Comparison of ENCODE assay signal across 10 cellular contexts in genomic region chr6:16729183-16729696, GRCh38. TPM values are rescaled to one million over a fixed set of nuclear protein-coding genes. Genes with fewer than 3 reads are reported as not detected.
DNase-seq lines count a peak whose midpoint lies in the region; ATAC-seq and TF ChIP-seq lines count a peak whose summit lies in the region.
"Had no signal": no experiment of that assay in that cellular context is flagged by ENCODE, and none has a peak within 500 bp of the region (broad histone marks: within the 10 kb centered on the region; RNA-seq: fewer than 3 reads in every experiment).

No MANE protein-coding gene starts in this region.

- peaks cover 45% of the 10 kb centered on the region for H3K36me3 Mint-ChIP-seq in activated naive CD8-positive, alpha-beta T cell treated with anti-CD3 and anti-CD28 coated beads for 36 hours
- H3K36me3 Mint-ChIP-seq in mesothelial cell of epicardium, result peaks cover 3% of the 10 kb centered on the region

- no peaks in the 10 kb centered on the region for H3K9me3 Mint-ChIP-seq in activated naive CD8-positive, alpha-beta T cell treated with anti-CD3 and anti-CD28 coated beads for 36 hours
- H3K9me3 Mint-ChIP-seq in mesothelial cell of epicardium, result no peaks in the 10 kb centered on the region

- in situ Hi-C loops in Caki2 (cut with HindIII; ENCODE audit: low pct_unique_long_range_greater_than_20kb, low sequenced_read_pairs), result no loop called here

- H3K4me1 ChIP-seq in SJCRH30, result peaks cover 13% of the 10 kb centered on the region

- H3K4me1 Mint-ChIP-seq in activated naive CD8-positive, alpha-beta T cell treated with anti-CD3 and anti-CD28 coated beads for 36 hours, result peaks cover 72% of the 10 kb centered on the region
- H3K4me1 Mint-ChIP-seq in mesothelial cell of epicardium, result peaks cover 55% of the 10 kb centered on the region

- no peaks in the 10 kb centered on the region for H3K9me3 ChIP-seq in SJCRH30 (replicated peaks)

- H3K27ac Mint-ChIP-seq in activated naive CD8-positive, alpha-beta T cell treated with anti-CD3 and anti-CD28 coated beads for 36 hours, result peak overlapping the region; percentile 45
- H3K27ac Mint-ChIP-seq in mesothelial cell of epicardium, result peak overlapping the region; percentile 36

- no peak for TF ChIP-seq CTCF in mesothelial cell of epicardium (IDR thresholded peaks at IDR 0.05; ENCODE audit: unreplicated experiment)

- H3K4me3 Mint-ChIP-seq in activated naive CD8-positive, alpha-beta T cell treated with anti-CD3 and anti-CD28 coated beads for 36 hours, result no peak overlapping the region
- no peak overlapping the region for H3K4me3 Mint-ChIP-seq in mesothelial cell of epicardium

- ATAC-seq in HG02885 (IDR thresholded peaks at IDR 0.05; ENCODE audit: poor library complexity, unreplicated experiment), result no peak
- ATAC-seq in HG02763 (IDR thresholded peaks at IDR 0.05; ENCODE audit: unreplicated experiment), result no peak

- H3K27me3 Mint-ChIP-seq in activated naive CD8-positive, alpha-beta T cell treated with anti-CD3 and anti-CD28 coated beads for 36 hours, result no peaks in the 10 kb centered on the region
- H3K27me3 Mint-ChIP-seq in mesothelial cell of epicardium (ENCODE audit: low read depth), result no peaks in the 10 kb centered on the region

- DNase-seq in Caki2 (ENCODE audit: low read depth) (peak; percentile 75), MV-4-11 (lab: John Stamatoyannopoulos, UW) (peak; percentile 95), mesothelial cell of epicardium (ENCODE audit: low spot score in 2 of 2, unreplicated experiment in 2 of 2) (no peak), SJCRH30 (no peak), NCI-H82 treated with DMSO at 0.1 percent for 48 hours (lab: John Stamatoyannopoulos, UW; ENCODE audit: unreplicated experiment) (no peak)
- no peak for DNase-seq in activated naive CD8-positive, alpha-beta T cell treated with anti-CD3 and anti-CD28 coated beads for 36 hours
- DNase-seq: DMS79 had no signal

- no peaks in the 10 kb centered on the region for H3K36me3 ChIP-seq in SJCRH30

- H3K27ac ChIP-seq in SJCRH30, result no peak overlapping the region
- H3K27ac ChIP-seq: KMS-11 had no signal

- H3K27me3 ChIP-seq in SJCRH30, result no peaks in the 10 kb centered on the region

- no peak overlapping the region for H3K4me3 ChIP-seq in SJCRH30

RNA-seq across cellular contexts. Expression of gene ATXN1, which starts 32.0 kb away (rescaled TPM):
- 18.7 and 23.8 TPM in 2 replicates for total RNA-seq in Caki2 (2014; rRNA removed; shearing (Covaris generic); ENCODE audit: low replicate concordance)
- 10 to 100 TPM; 27.8 to 32.8 TPM for total RNA-seq in activated naive CD8-positive, alpha-beta T cell treated with anti-CD3 and anti-CD28 coated beads for 36 hours
- 54.6 to 62.9 TPM (median 59.5 TPM) in 3 replicates for total RNA-seq in mesothelial cell of epicardium
- 6.0 and 6.3 TPM in 2 replicates for total RNA-seq in SJCRH30 (2014; rRNA removed; shearing (Covaris generic))

Comparison
In these comparisons a context has a peak if more than half of its experiments do, and no peak if none do; other contexts are left out.
1. DNase-seq: peak in Caki2 (single experiment) and MV-4-11 (single experiment); none in activated naive CD8-positive, alpha-beta T cell treated with anti-CD3 and anti-CD28 coated beads for 36 hours (single experiment), mesothelial cell of epicardium (0 of 2), SJCRH30 (0 of 2) and NCI-H82 treated with DMSO at 0.1 percent for 48 hours (single experiment).